14 cellular contexts compared by ENCODE assay signal in the genomic region with DNA sequence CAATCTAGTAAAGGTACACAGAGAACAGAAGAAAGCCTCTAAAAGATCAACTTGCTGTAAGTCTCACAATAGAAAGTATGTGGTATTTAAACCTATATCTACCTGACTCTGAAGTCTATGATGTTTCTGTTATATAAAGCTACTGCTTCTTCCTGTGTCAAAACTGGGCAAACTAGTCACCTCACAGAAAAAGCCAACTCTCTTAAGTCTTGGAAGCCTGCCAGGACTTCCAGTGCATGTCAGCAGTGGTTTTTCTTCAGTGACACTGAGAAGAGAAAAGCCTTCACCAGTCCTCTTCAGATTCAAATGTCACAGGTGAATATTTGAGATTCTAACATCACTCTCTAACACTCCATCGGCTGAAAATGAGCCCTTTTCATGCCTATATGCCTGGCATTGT.
A peak's percentile ranks its signal among the peaks of the same experiment; 100 is the strongest.
DNase-seq lines count a peak whose midpoint lies in the region; ATAC-seq and TF ChIP-seq lines count a peak whose summit lies in the region.
"Had no signal": no experiment of that assay in that cellular context is flagged by ENCODE, and none has a peak within 500 bp of the region (broad histone marks: within the 10 kb centered on the region; RNA-seq: fewer than 3 reads in every experiment).

No MANE protein-coding gene starts in this region.

- H3K9me3 ChIP-seq in A673 (ENCODE audit: low read depth, low read length, poor library complexity, severe bottlenecking): no peaks in the 10 kb centered on the region
- H3K9me3 ChIP-seq in PC-3 (ENCODE audit: low read length): no peaks in the 10 kb centered on the region
- H3K9me3 ChIP-seq in stomach: no peaks in the 10 kb centered on the region
- H3K9me3 ChIP-seq: HAP-1, mucosa of descending colon had no signal

- no peaks in the 10 kb centered on the region for H3K36me3 Mint-ChIP-seq in GM23338 (ENCODE audit: low read depth)
- H3K36me3 Mint-ChIP-seq: activated CD8-positive, alpha-beta memory T cell treated with anti-CD3 and anti-CD28 coated beads, Interleukin-2, amount 10 ng/mL, durations not matched to agents 7 days and 5 days had no signal

- H3K4me1 ChIP-seq in A673 (ENCODE audit: insufficient read depth, low read length, poor library complexity, severe bottlenecking): no peaks in the 10 kb centered on the region
- H3K4me1 ChIP-seq in GM23338 (ENCODE audit: insufficient read depth): no peaks in the 10 kb centered on the region
- peaks cover 22% of the 10 kb centered on the region for H3K4me1 ChIP-seq in PC-3 (ENCODE audit: insufficient read depth, low read length)
- H3K4me1 ChIP-seq in stomach: no peaks in the 10 kb centered on the region

- H3K9me3 Mint-ChIP-seq in GM23338: no peaks in the 10 kb centered on the region
- H3K9me3 Mint-ChIP-seq: endodermal cell had no signal

- TF ChIP-seq EP300 in stomach (IDR thresholded peaks at IDR 0.05): no peak

- no peaks in the 10 kb centered on the region for H3K27me3 ChIP-seq in A673 (replicated peaks; ENCODE audit: insufficient read depth, low read depth, low read length, poor library complexity)
- H3K27me3 ChIP-seq in GM23338 (ENCODE audit: insufficient read depth): no peaks in the 10 kb centered on the region
- no peaks in the 10 kb centered on the region for H3K27me3 ChIP-seq in PC-3 (ENCODE audit: low read length)
- H3K27me3 ChIP-seq in stomach: no peaks in the 10 kb centered on the region

- no peak for TF ChIP-seq POLR2A in stomach (IDR thresholded peaks at IDR 0.05)

- H4K20me1 ChIP-seq in GM23338 (replicated peaks; ENCODE audit: insufficient read depth) (no peaks in the 10 kb centered on the region), PC-3 (ENCODE audit: low read length) (no peaks in the 10 kb centered on the region)

- H3F3A ChIP-seq in GM23338 (replicated peaks; ENCODE audit: low read depth) (no peaks in the 10 kb centered on the region), PC-3 (ENCODE audit: low read length, unreplicated experiment) (no peaks in the 10 kb centered on the region)

- no peak for ATAC-seq in GM23338
- ATAC-seq in PC-3: peak; percentile 44
- no peak for ATAC-seq in HG03442 (IDR thresholded peaks at IDR 0.05; ENCODE audit: unreplicated experiment)
- ATAC-seq: activated CD8-positive, alpha-beta memory T cell treated with anti-CD3 and anti-CD28 coated beads, Interleukin-2, amount 10 ng/mL, durations not matched to agents 7 days and 5 days; mucosa of descending colon had no signal

- DNase-seq in A673 (ENCODE audit: low spot score) (peak; percentile 20), GM23338 (ENCODE audit: low spot score) (no peak), PC-3 (peak; percentile 87), fibroblast of the aortic adventitia (ENCODE audit: low read depth) (peak; percentile 12), stomach (no peak), ureter (ENCODE audit: low spot score) (no peak), NOMO-1 treated with DMSO at 0.1 percent for 48 hours (lab: John Stamatoyannopoulos, UW; ENCODE audit: unreplicated experiment) (no peak)
- DNase-seq: activated CD8-positive, alpha-beta memory T cell treated with anti-CD3 and anti-CD28 coated beads, Interleukin-2, amount 10 ng/mL, durations not matched to agents 7 days and 5 days; activated naive CD4-positive, alpha-beta T cell; endodermal cell; mucosa of descending colon; NCI-H1694 treated with DMSO at 0.1 percent for 48 hours had no signal

- intact Hi-C loops in A673 (cut with micrococcal nuclease; ENCODE audit: unreplicated experiment): no loop called here
- intact Hi-C loops in PC-3 (cut with micrococcal nuclease): loop anchor here (2.0 kb wide), 1 partner anchor 48 kb away; no protein-coding TSS in a partner anchor
- intact Hi-C loops in stomach (cut with DNase I; ENCODE audit: low total_unique reads): no loop called here

- CTCF ChIA-PET in A673 (lab: Charles Lee) (no interaction called here), PC-3 (lab: Charles Lee) (interaction anchor here (0.7 kb wide), 1 partner anchor 296 kb away, joined by 5 read pairs; no protein-coding TSS in a partner anchor)

- H3K79me2 ChIP-seq in GM23338 (replicated peaks; ENCODE audit: insufficient read depth): no peaks in the 10 kb centered on the region
- H3K79me2 ChIP-seq in PC-3 (ENCODE audit: low read length): no peaks in the 10 kb centered on the region

- 0 out of 2 replicates have a peak overlapping the region, but pooled peaks have one; percentile 29 for H3K27ac Mint-ChIP-seq in GM23338
- H3K27ac Mint-ChIP-seq: activated CD8-positive, alpha-beta memory T cell treated with anti-CD3 and anti-CD28 coated beads, Interleukin-2, amount 10 ng/mL, durations not matched to agents 7 days and 5 days; endodermal cell had no signal

- H3K9me2 ChIP-seq in GM23338 (ENCODE audit: insufficient read depth): no peaks in the 10 kb centered on the region
- H3K9me2 ChIP-seq in PC-3 (replicated peaks; ENCODE audit: low read length): no peaks in the 10 kb centered on the region

- H3K36me3 ChIP-seq in A673 (ENCODE audit: insufficient read depth, low read length, poor library complexity, severe bottlenecking): no peaks in the 10 kb centered on the region
- H3K36me3 ChIP-seq in GM23338 (ENCODE audit: insufficient read depth): no peaks in the 10 kb centered on the region
- no peaks in the 10 kb centered on the region for H3K36me3 ChIP-seq in PC-3 (ENCODE audit: low read depth, low read length)
- H3K36me3 ChIP-seq in stomach: no peaks in the 10 kb centered on the region
- H3K36me3 ChIP-seq: HAP-1 had no signal

- no peaks in the 10 kb centered on the region for H3K27me3 Mint-ChIP-seq in GM23338 (ENCODE audit: insufficient read depth, low read depth, poor library complexity)
- H3K27me3 Mint-ChIP-seq: activated CD8-positive, alpha-beta memory T cell treated with anti-CD3 and anti-CD28 coated beads, Interleukin-2, amount 10 ng/mL, durations not matched to agents 7 days and 5 days had no signal

- no peak overlapping the region for H3K9ac ChIP-seq in PC-3 (ENCODE audit: low read length)

- POLR2A ChIA-PET in A673 (lab: Charles Lee; ENCODE audit: low non-redundant PET) (no interaction called here), PC-3 (lab: Charles Lee; ENCODE audit: unreplicated experiment) (interaction anchor here (0.5 kb wide), 1 partner anchor 9 kb away, joined by 3 read pairs; no protein-coding TSS in a partner anchor)

- TF ChIP-seq CTCF in A673 (conservative IDR thresholded peaks at IDR 0.05; ENCODE audit: low read depth, low read length): no peak
- no peak for TF ChIP-seq CTCF in GM23338 (conservative IDR thresholded peaks at IDR 0.05; ENCODE audit: low read depth in 2 of 2)
- TF ChIP-seq CTCF in PC-3 (conservative IDR thresholded peaks at IDR 0.05; ENCODE audit: low read depth, low read length): no peak
- no peak for TF ChIP-seq CTCF in fibroblast of the aortic adventitia (IDR thresholded peaks at IDR 0.05; ENCODE audit: insufficient read depth, low read length)
- TF ChIP-seq CTCF in stomach (IDR thresholded peaks at IDR 0.05): no peak

- BruUV-seq in A673 (replicated peaks; lab: Mats Ljungman, UMichigan): no TSS peak
- no TSS peak for BruUV-seq in PC-3 (replicated peaks; lab: Mats Ljungman, UMichigan)

- 54 to 73% (median 60%) methylated on average over 1 of the region's 1 CpG for WGBS in stomach, 5 donors

- H2AFZ ChIP-seq in GM23338 (no peak overlapping the region), PC-3 (ENCODE audit: low read length) (no peak overlapping the region)

- peaks cover 7% of the 10 kb centered on the region; the same call in 2 of the 3 replicates for H3K4me1 Mint-ChIP-seq in GM23338
- H3K4me1 Mint-ChIP-seq: activated CD8-positive, alpha-beta memory T cell treated with anti-CD3 and anti-CD28 coated beads, Interleukin-2, amount 10 ng/mL, durations not matched to agents 7 days and 5 days had no signal

- H3K27ac ChIP-seq in A673 (ENCODE audit: low read depth, low read length, poor library complexity, severe bottlenecking): no peak overlapping the region
- no peak overlapping the region for H3K27ac ChIP-seq in GM23338 (ENCODE audit: low read depth)
- H3K27ac ChIP-seq in PC-3 (ENCODE audit: low read length): no peak overlapping the region
- no peak overlapping the region for H3K27ac ChIP-seq in stomach

- H3K4me3 Mint-ChIP-seq in GM23338: no peak overlapping the region
- H3K4me3 Mint-ChIP-seq: activated CD8-positive, alpha-beta memory T cell treated with anti-CD3 and anti-CD28 coated beads, Interleukin-2, amount 10 ng/mL, durations not matched to agents 7 days and 5 days; endodermal cell had no signal

- H3K4me3 ChIP-seq in A673 (ENCODE audit: low read depth, low read length, poor library complexity, severe bottlenecking) (no peak overlapping the region), GM23338 (no peak overlapping the region), PC-3 (ENCODE audit: low read length) (no peak overlapping the region), fibroblast of the aortic adventitia (ENCODE audit: low read depth, low read length) (no peak overlapping the region), stomach (no peak overlapping the region)
- H3K4me3 ChIP-seq: HAP-1, mucosa of descending colon had no signal

- H3K4me2 ChIP-seq in GM23338 (no peak overlapping the region), PC-3 (ENCODE audit: low read length) (peak overlapping the region; percentile 60)

TF ChIP-seq in GM23338, 12 proteins besides CTCF, POLR2A, EP300 and RAD21 (continues in another document):
- no peak for TF ChIP-seq EZH2 (IDR thresholded peaks at IDR 0.05; ENCODE audit: low read depth, unreplicated experiment)
- no peak for TF ChIP-seq POLR2AphosphoS5 (IDR thresholded peaks at IDR 0.05; ENCODE audit: low read depth)
- TF ChIP-seq CREB1 (CRISPR knock-in tag; IDR thresholded peaks at IDR 0.05; ENCODE audit: low read depth): no peak
- no peak for TF ChIP-seq EZH2phosphoT487 (IDR thresholded peaks at IDR 0.05; ENCODE audit: unreplicated experiment)

Comparison
In these comparisons a context has a peak if more than half of its experiments do, and no peak if none do; other contexts are left out.
1. DNase-seq: peak in A673 (single experiment), PC-3 (single experiment) and fibroblast of the aortic adventitia (single experiment); none in GM23338 (single experiment), stomach (single experiment), ureter (single experiment) and NOMO-1 treated with DMSO at 0.1 percent for 48 hours (single experiment).